Comparison of ENCODE assay signal across 20 cellular contexts in genomic region chr6:122042851-122043250, GRCh38.
DNase-seq lines count a peak whose midpoint lies in the region; ATAC-seq and TF ChIP-seq lines count a peak whose summit lies in the region.
"Had no signal": no experiment of that assay in that cellular context is flagged by ENCODE, and none has a peak within 500 bp of the region (broad histone marks: within the 10 kb centered on the region; RNA-seq: fewer than 3 reads in every experiment).

No MANE protein-coding gene starts in this region.

- 60 to 70% methylated on average over 3 of the region's 3 CpGs for WGBS in GM23248 (ENCODE audit: low coverage in 1 of 2, low lambda C conversion rate in 2 of 2, missing lambda C conversion rate in 2 of 2), 2 experiments

- no peaks in the 10 kb centered on the region for H3K36me3 Mint-ChIP-seq in naive thymus-derived CD4-positive, alpha-beta T cell
- H3K36me3 Mint-ChIP-seq in glutamatergic neuron (ENCODE audit: unreplicated experiment) = no peaks in the 10 kb centered on the region
- H3K36me3 Mint-ChIP-seq: activated CD8-positive, alpha-beta memory T cell treated with anti-CD3 and anti-CD28 coated beads, Interleukin-2, amount 10 ng/mL, durations not matched to agents 7 days and 5 days; IgD-negative memory B cell; memory B cell; stimulated activated memory B cell treated with anti-CD40 and anti-IgM and Interleukin-4, amounts not matched to agents 10 μg/mL and 1 μg/mL and 100 μg/mL, for 72 hours had no signal

- intact Hi-C loops in naive thymus-derived CD4-positive, alpha-beta T cell (cut with micrococcal nuclease) = no loop called here

- no peaks in the 10 kb centered on the region for H3K9me2 ChIP-seq in GM23248 (ENCODE audit: insufficient read depth)

- peak overlapping the region; percentile 22; the same call in 1 of the 2 replicates for H2AFZ ChIP-seq in GM23248

- no peak for TF ChIP-seq CTCF in glutamatergic neuron (IDR thresholded peaks at IDR 0.05; ENCODE audit: partially characterized antibody, unreplicated experiment)

- no peaks in the 10 kb centered on the region for H3K9me3 Mint-ChIP-seq in naive thymus-derived CD4-positive, alpha-beta T cell
- H3K9me3 Mint-ChIP-seq in glutamatergic neuron (ENCODE audit: unreplicated experiment) = no peaks in the 10 kb centered on the region
- H3K9me3 Mint-ChIP-seq: activated B cell treated with CpG ODN at 0.5 μM for 24 hours; IgD-negative memory B cell; memory B cell; stimulated activated memory B cell treated with anti-CD40 and anti-IgM and Interleukin-4, amounts not matched to agents 10 μg/mL and 1 μg/mL and 100 μg/mL, for 72 hours had no signal

- H3K4me1 Mint-ChIP-seq in naive thymus-derived CD4-positive, alpha-beta T cell = peaks cover 0 to 4% (median 0%) of the 10 kb centered on the region in 7 donors
- H3K4me1 Mint-ChIP-seq in glutamatergic neuron (ENCODE audit: low read depth, unreplicated experiment) = no peaks in the 10 kb centered on the region
- H3K4me1 Mint-ChIP-seq: activated B cell treated with CpG ODN at 0.5 μM for 24 hours; activated CD8-positive, alpha-beta memory T cell treated with anti-CD3 and anti-CD28 coated beads, Interleukin-2, amount 10 ng/mL, durations not matched to agents 7 days and 5 days; IgD-negative memory B cell; memory B cell; stimulated activated memory B cell treated with anti-CD40 and anti-IgM and Interleukin-4, amounts not matched to agents 10 μg/mL and 1 μg/mL and 100 μg/mL, for 72 hours had no signal

- H3K4me1 ChIP-seq in GM23248 (ENCODE audit: insufficient read depth) = 0 out of 2 replicates have a peak, but pooled peaks cover 3% of the 10 kb centered on the region
- no peaks in the 10 kb centered on the region for H3K4me1 ChIP-seq in naive thymus-derived CD4-positive, alpha-beta T cell (ENCODE audit: control insufficient read depth in 2 of 2, insufficient read depth in 2 of 2, low read length in 2 of 2)
- H3K4me1 ChIP-seq: breast epithelium had no signal

- H3K27ac ChIP-seq in GM23248 = no peak overlapping the region
- no peak overlapping the region for H3K27ac ChIP-seq in naive thymus-derived CD4-positive, alpha-beta T cell (ENCODE audit: low read depth, low read length)

- H3K9me3 ChIP-seq in GM23248 (ENCODE audit: low read depth) = no peaks in the 10 kb centered on the region
- no peaks in the 10 kb centered on the region for H3K9me3 ChIP-seq in naive thymus-derived CD4-positive, alpha-beta T cell (ENCODE audit: control insufficient read depth in 2 of 3, low read length in 3 of 3)
- H3K9me3 ChIP-seq: breast epithelium had no signal

- H3K4me2 ChIP-seq in GM23248 (ENCODE audit: unreplicated experiment) = no peak overlapping the region

- in situ Hi-C loops in GM23248 (cut with MboI) = no loop called here

- POLR2A ChIA-PET in naive thymus-derived CD4-positive, alpha-beta T cell (lab: Charles Lee) = no interaction called here

- H3K27ac Mint-ChIP-seq in naive thymus-derived CD4-positive, alpha-beta T cell = no peak overlapping the region
- no peak overlapping the region for H3K27ac Mint-ChIP-seq in glutamatergic neuron (ENCODE audit: unreplicated experiment)
- H3K27ac Mint-ChIP-seq: activated B cell treated with CpG ODN at 0.5 μM for 24 hours; activated CD8-positive, alpha-beta memory T cell treated with anti-CD3 and anti-CD28 coated beads, Interleukin-2, amount 10 ng/mL, durations not matched to agents 7 days and 5 days; IgD-negative memory B cell; memory B cell; stimulated activated memory B cell treated with anti-CD40 and anti-IgM and Interleukin-4, amounts not matched to agents 10 μg/mL and 1 μg/mL and 100 μg/mL, for 72 hours had no signal

- H3K79me2 ChIP-seq in GM23248 (ENCODE audit: insufficient read depth) = no peaks in the 10 kb centered on the region

- no peaks in the 10 kb centered on the region for H4K20me1 ChIP-seq in GM23248 (ENCODE audit: insufficient read depth)

- no peaks in the 10 kb centered on the region for H3F3A ChIP-seq in GM23248 (ENCODE audit: insufficient read depth)

- H3K36me3 ChIP-seq in GM23248 (ENCODE audit: low read depth) = no peaks in the 10 kb centered on the region
- no peaks in the 10 kb centered on the region for H3K36me3 ChIP-seq in naive thymus-derived CD4-positive, alpha-beta T cell (ENCODE audit: control insufficient read depth in 2 of 3, insufficient read depth in 3 of 3, low read length in 3 of 3)
- H3K36me3 ChIP-seq: breast epithelium had no signal

- H3K9ac ChIP-seq in GM23248 = no peak overlapping the region

- CTCF ChIA-PET in naive thymus-derived CD4-positive, alpha-beta T cell (lab: Charles Lee) = interaction anchor here (0.6 kb wide), 1 partner anchor 835 kb away, joined by 3 read pairs; no protein-coding TSS in a partner anchor

- no peak overlapping the region for H3K4me3 Mint-ChIP-seq in naive thymus-derived CD4-positive, alpha-beta T cell
- H3K4me3 Mint-ChIP-seq in glutamatergic neuron (ENCODE audit: unreplicated experiment) = no peak overlapping the region
- H3K4me3 Mint-ChIP-seq: activated B cell treated with CpG ODN at 0.5 μM for 24 hours; activated CD8-positive, alpha-beta memory T cell treated with anti-CD3 and anti-CD28 coated beads, Interleukin-2, amount 10 ng/mL, durations not matched to agents 7 days and 5 days; IgD-negative memory B cell; memory B cell; stimulated activated memory B cell treated with anti-CD40 and anti-IgM and Interleukin-4, amounts not matched to agents 10 μg/mL and 1 μg/mL and 100 μg/mL, for 72 hours had no signal

- no peak overlapping the region for H3K4me3 ChIP-seq in GM23248
- H3K4me3 ChIP-seq in naive thymus-derived CD4-positive, alpha-beta T cell (ENCODE audit: low read length) = no peak overlapping the region

- H3K27me3 Mint-ChIP-seq in naive thymus-derived CD4-positive, alpha-beta T cell = peaks cover 3 to 15% (median 10%) of the 10 kb centered on the region in 5 donors
- no peaks in the 10 kb centered on the region for H3K27me3 Mint-ChIP-seq in glutamatergic neuron (ENCODE audit: unreplicated experiment)
- H3K27me3 Mint-ChIP-seq: activated B cell treated with CpG ODN at 0.5 μM for 24 hours; activated CD8-positive, alpha-beta memory T cell treated with anti-CD3 and anti-CD28 coated beads, Interleukin-2, amount 10 ng/mL, durations not matched to agents 7 days and 5 days; IgD-negative memory B cell; stimulated activated memory B cell treated with anti-CD40 and anti-IgM and Interleukin-4, amounts not matched to agents 10 μg/mL and 1 μg/mL and 100 μg/mL, for 72 hours had no signal

- peak; percentile 37 for ATAC-seq in naive thymus-derived CD4-positive, alpha-beta T cell
- ATAC-seq: activated CD8-positive, alpha-beta memory T cell treated with anti-CD3 and anti-CD28 coated beads, Interleukin-2, amount 10 ng/mL, durations not matched to agents 7 days and 5 days; stimulated activated memory B cell treated with anti-CD40 and anti-IgM and Interleukin-4, amounts not matched to agents 10 μg/mL and 1 μg/mL and 100 μg/mL, for 72 hours had no signal

- H3K27me3 ChIP-seq in GM23248 (replicated peaks; ENCODE audit: insufficient read depth) = no peaks in the 10 kb centered on the region
- H3K27me3 ChIP-seq in naive thymus-derived CD4-positive, alpha-beta T cell (ENCODE audit: control insufficient read depth in 2 of 2, insufficient read depth in 2 of 2, low read length in 2 of 2) = no peaks in the 10 kb centered on the region
- H3K27me3 ChIP-seq: breast epithelium had no signal

- DNase-seq in AG08395 (ENCODE audit: low spot score) = peak; percentile 31
- DNase-seq in GM23248 = peak; percentile 31
- peak; percentile 20 for DNase-seq in dedifferentiated amniotic fluid mesenchymal stem cell (ENCODE audit: extremely low spot score)
- no peak for DNase-seq in naive thymus-derived CD4-positive, alpha-beta T cell
- no peak for DNase-seq in SHP77 (lab: John Stamatoyannopoulos, UW)
- no peak for DNase-seq in SKM-1 (lab: John Stamatoyannopoulos, UW; ENCODE audit: unreplicated experiment)
- no peak for DNase-seq in central memory CD4-positive, alpha-beta T cell
- DNase-seq in glutamatergic neuron = no peak
- DNase-seq: activated B cell treated with CpG ODN at 0.5 μM for 24 hours; activated CD8-positive, alpha-beta memory T cell treated with anti-CD3 and anti-CD28 coated beads, Interleukin-2, amount 10 ng/mL, durations not matched to agents 7 days and 5 days; activated gamma-delta T cell; COR-L47; effector CD8-positive, alpha-beta T cell; foreskin melanocyte; NCI-H526 treated with DMSO at 0.1 percent for 48 hours; occipital lobe had no signal

Comparison
In these comparisons a context has a peak if more than half of its experiments do, and no peak if none do; other contexts are left out.
1. DNase-seq: peak in AG08395 (single experiment), GM23248 (single experiment) and dedifferentiated amniotic fluid mesenchymal stem cell (single experiment); none in naive thymus-derived CD4-positive, alpha-beta T cell (0 of 9), SHP77 (0 of 2), SKM-1 (single experiment), central memory CD4-positive, alpha-beta T cell (single experiment) and glutamatergic neuron (single experiment).